31 cellular contexts compared by ENCODE assay signal in the genomic region with DNA sequence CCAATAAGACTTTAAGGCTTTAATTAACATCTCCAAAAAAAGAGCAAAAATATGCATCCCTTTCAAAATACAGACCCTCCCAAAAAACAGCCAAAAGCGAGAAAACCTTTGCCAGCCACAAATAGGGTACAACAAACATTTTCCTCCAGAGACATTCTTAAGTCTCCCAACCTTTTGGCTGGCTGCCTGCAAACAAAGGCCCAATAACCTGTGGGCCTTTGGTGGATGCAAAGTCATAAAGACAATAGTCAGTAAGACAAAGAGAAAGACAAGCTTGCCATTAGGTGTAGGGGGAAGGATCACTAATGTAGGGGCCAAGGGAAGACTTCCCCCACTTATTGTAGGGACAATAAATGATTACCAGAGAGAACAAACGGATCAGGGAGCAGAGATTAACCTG.
"Had no signal": no experiment of that assay in that cellular context is flagged by ENCODE, and none has a peak within 500 bp of the region (broad histone marks: within the 10 kb centered on the region; RNA-seq: fewer than 3 reads in every experiment).

No MANE protein-coding gene starts in this region.

- H3K9me3 ChIP-seq: gastrocnemius medialis had no signal

- H3K4me1 ChIP-seq: ascending aorta, breast epithelium, esophagus muscularis mucosa, foreskin keratinocyte, gastrocnemius medialis, heart left ventricle had no signal

- H3K4me3 ChIP-seq: ascending aorta, breast epithelium, cardiac muscle cell, coronary artery, esophagus muscularis mucosa, gastrocnemius medialis, heart left ventricle had no signal

- H3K36me3 ChIP-seq: ascending aorta, breast epithelium, cardiac muscle cell, esophagus muscularis mucosa, gastrocnemius medialis, heart left ventricle had no signal

- H3K27me3 ChIP-seq: ascending aorta, breast epithelium, cardiac muscle cell, esophagus muscularis mucosa, foreskin keratinocyte, gastrocnemius medialis, heart left ventricle had no signal

- DNase-seq: activated CD4-positive, alpha-beta memory T cell treated with anti-CD3 and anti-CD28 coated beads, Interleukin-2, amount 10 ng/mL, durations not matched to agents 7 days and 5 days; activated CD4-positive, alpha-beta T cell treated with anti-CD3 and anti-CD28 coated beads for 1 hour; activated CD4-positive, alpha-beta T cell treated with anti-CD3 and anti-CD28 coated beads for 4 hours; activated CD4-positive, alpha-beta T cell treated with anti-CD3 and anti-CD28 coated beads, Interleukin-2, amount 10 ng/mL, durations not matched to agents 7 days and 5 days; activated CD4-positive, alpha-beta T cell treated with anti-CD3 and anti-CD28 coated beads, Interleukin-2, amount 50 U/mL, for 4 hours; activated CD8-positive, alpha-beta memory T cell treated with anti-CD3 and anti-CD28 coated beads, Interleukin-2, amount 50 U/mL, for 48 hours; activated gamma-delta T cell; activated naive CD4-positive, alpha-beta T cell; activated naive CD4-positive, alpha-beta T cell treated with anti-CD3 and anti-CD28 coated beads, Interleukin-2, amount 10 ng/mL, durations not matched to agents 7 days and 5 days; activated naive CD8-positive, alpha-beta T cell treated with anti-CD3 and anti-CD28 coated beads, Interleukin-2, amount 10 ng/mL, durations not matched to agents 7 days and 5 days; activated T-cell treated with anti-CD3 and anti-CD28 coated beads for 4 hours; activated T-cell treated with anti-CD3 and anti-CD28 coated beads, Interleukin-2, amount 50 U/mL, for 24 hours; activated T-cell treated with anti-CD3 and anti-CD28 coated beads, Interleukin-2, amount 50 U/mL, for 72 hours; central memory CD4-positive, alpha-beta T cell; cerebellar nuclear complex; dermis blood vessel endothelial cell; effector CD4-positive, alpha-beta T cell; effector memory CD8-positive, alpha-beta T cell; erythroblast; foreskin keratinocyte; gastrocnemius medialis; glutamatergic neuron; heart left ventricle; T-cell; T1000 had no signal

- ATAC-seq: activated naive CD4-positive, alpha-beta T cell treated with anti-CD3 and anti-CD28 coated beads, Interleukin-2, amount 50 U/mL, for 72 hours; activated T-cell treated with anti-CD3 and anti-CD28 coated beads, Interleukin-2, amount 50 U/mL, for 72 hours; effector memory CD8-positive, alpha-beta T cell; foreskin keratinocyte; gastrocnemius medialis; heart left ventricle; T-cell had no signal

- H3K27ac ChIP-seq: ascending aorta, breast epithelium, cardiac muscle cell, coronary artery, esophagus muscularis mucosa, foreskin keratinocyte, gastrocnemius medialis, heart left ventricle had no signal
